14 cellular contexts compared by ENCODE assay signal in genomic region chr16:68126395-68126794, GRCh38. TPM values are rescaled to one million over a fixed set of nuclear protein-coding genes. Genes with fewer than 3 reads are reported as not detected.
DNase-seq lines count a peak whose midpoint lies in the region; ATAC-seq and TF ChIP-seq lines count a peak whose summit lies in the region.
"Had no signal": no experiment of that assay in that cellular context is flagged by ENCODE, and none has a peak within 500 bp of the region (broad histone marks: within the 10 kb centered on the region; RNA-seq: fewer than 3 reads in every experiment).

No MANE protein-coding gene starts in this region.

- no peak overlapping the region for H3K4me3 Mint-ChIP-seq in activated naive CD4-positive, alpha-beta T cell treated with anti-CD3 and anti-CD28 coated beads, Interleukin-2, amount 50 U/mL, for 24 hours
- H3K4me3 Mint-ChIP-seq in activated naive CD4-positive, alpha-beta T cell treated with anti-CD3 and anti-CD28 coated beads for 36 hours: no peak overlapping the region
- H3K4me3 Mint-ChIP-seq in T-helper 17 cell: no peak overlapping the region
- H3K4me3 Mint-ChIP-seq: IgD-negative memory B cell had no signal

- H3K4me1 Mint-ChIP-seq in activated naive CD4-positive, alpha-beta T cell treated with anti-CD3 and anti-CD28 coated beads, Interleukin-2, amount 50 U/mL, for 24 hours: peaks cover 66% of the 10 kb centered on the region
- peaks cover 56% of the 10 kb centered on the region for H3K4me1 Mint-ChIP-seq in activated naive CD4-positive, alpha-beta T cell treated with anti-CD3 and anti-CD28 coated beads for 36 hours (ENCODE audit: low read depth)
- H3K4me1 Mint-ChIP-seq in T-helper 17 cell: peaks cover 29% of the 10 kb centered on the region

- TF ChIP-seq POLR2A in prostate gland (IDR thresholded peaks at IDR 0.05) (no peak), vagina (IDR thresholded peaks at IDR 0.05) (no peak)

- no peaks in the 10 kb centered on the region for H3K27me3 Mint-ChIP-seq in activated naive CD4-positive, alpha-beta T cell treated with anti-CD3 and anti-CD28 coated beads, Interleukin-2, amount 50 U/mL, for 24 hours
- no peaks in the 10 kb centered on the region for H3K27me3 Mint-ChIP-seq in activated naive CD4-positive, alpha-beta T cell treated with anti-CD3 and anti-CD28 coated beads for 36 hours (ENCODE audit: low read depth)
- H3K27me3 Mint-ChIP-seq in T-helper 17 cell: no peaks in the 10 kb centered on the region
- H3K27me3 Mint-ChIP-seq: IgD-negative memory B cell had no signal

- DNase-seq in activated naive CD4-positive, alpha-beta T cell treated with anti-CD3 and anti-CD28 coated beads for 36 hours: no peak
- DNase-seq in T-helper 17 cell (no peak), SKM-1 (lab: John Stamatoyannopoulos, UW; ENCODE audit: unreplicated experiment) (no peak), prostate gland (ENCODE audit: low spot score) (no peak), vagina (ENCODE audit: extremely low spot score in 2 of 2) (no peak)
- DNase-seq in stimulated activated CD8-positive, alpha-beta memory T cell treated with anti-CD3 and anti-CD28 coated beads, Interleukin-4, amount 100 ng/mL, for 48 hours: no peak
- DNase-seq: GF-D8, NCI-H1105, NCI-H2227 treated with DMSO at 0.1 percent for 48 hours, ovary, small intestine had no signal

- H3K9me3 Mint-ChIP-seq in activated naive CD4-positive, alpha-beta T cell treated with anti-CD3 and anti-CD28 coated beads, Interleukin-2, amount 50 U/mL, for 24 hours: no peaks in the 10 kb centered on the region
- H3K9me3 Mint-ChIP-seq in activated naive CD4-positive, alpha-beta T cell treated with anti-CD3 and anti-CD28 coated beads for 36 hours: no peaks in the 10 kb centered on the region
- H3K9me3 Mint-ChIP-seq: IgD-negative memory B cell had no signal

- H3K36me3 ChIP-seq in prostate gland (no peaks in the 10 kb centered on the region), vagina (peaks cover 0 to 7% of the 10 kb centered on the region in 2 donors)
- H3K36me3 ChIP-seq: ovary had no signal

- peak overlapping the region; percentile 41 for H3K27ac Mint-ChIP-seq in activated naive CD4-positive, alpha-beta T cell treated with anti-CD3 and anti-CD28 coated beads, Interleukin-2, amount 50 U/mL, for 24 hours
- H3K27ac Mint-ChIP-seq in activated naive CD4-positive, alpha-beta T cell treated with anti-CD3 and anti-CD28 coated beads for 36 hours: no peak overlapping the region
- peak overlapping the region; percentile 34 for H3K27ac Mint-ChIP-seq in T-helper 17 cell

- H3K27ac ChIP-seq in prostate gland (no peak overlapping the region), vagina (no peak overlapping the region)
- H3K27ac ChIP-seq: ovary had no signal

- WGBS in prostate gland: 94% methylated on average over 2 of the region's 2 CpGs

- H3K27me3 ChIP-seq in prostate gland (replicated peaks; ENCODE audit: insufficient read depth) (no peaks in the 10 kb centered on the region), vagina (no peaks in the 10 kb centered on the region)
- H3K27me3 ChIP-seq: ovary had no signal

- H3K4me3 ChIP-seq in prostate gland: no peak overlapping the region
- H3K4me3 ChIP-seq in vagina: no peak overlapping the region
- H3K4me3 ChIP-seq: ovary had no signal

- CTCF ChIA-PET in activated naive CD4-positive, alpha-beta T cell treated with anti-CD3 and anti-CD28 coated beads for 36 hours (lab: Charles Lee): no interaction called here

- TF ChIP-seq CTCF in prostate gland (IDR thresholded peaks at IDR 0.05): no peak
- TF ChIP-seq CTCF in vagina (IDR thresholded peaks at IDR 0.05): no peak

- intact Hi-C loops in activated naive CD4-positive, alpha-beta T cell treated with anti-CD3 and anti-CD28 coated beads for 36 hours (cut with micrococcal nuclease): no loop called here
- intact Hi-C loops in prostate gland (cut with DNase I) (no loop called here), vagina (cut with DNase I) (no loop called here)

- H3K36me3 Mint-ChIP-seq in activated naive CD4-positive, alpha-beta T cell treated with anti-CD3 and anti-CD28 coated beads, Interleukin-2, amount 50 U/mL, for 24 hours: peaks cover 14% of the 10 kb centered on the region
- H3K36me3 Mint-ChIP-seq in activated naive CD4-positive, alpha-beta T cell treated with anti-CD3 and anti-CD28 coated beads for 36 hours (ENCODE audit: low read depth): peaks cover 5% of the 10 kb centered on the region
- H3K36me3 Mint-ChIP-seq in T-helper 17 cell (ENCODE audit: low read depth): no peaks in the 10 kb centered on the region

- no peaks in the 10 kb centered on the region for H3K4me1 ChIP-seq in prostate gland (replicated peaks)
- H3K4me1 ChIP-seq in vagina: no peaks in the 10 kb centered on the region

- ATAC-seq in GM21619 (IDR thresholded peaks at IDR 0.05; ENCODE audit: unreplicated experiment): peak; percentile 57
- no peak for ATAC-seq in T-helper 17 cell

- H3K9me3 ChIP-seq in T-helper 17 cell (ENCODE audit: control insufficient read depth, low read length, poor library complexity, severe bottlenecking): no peaks in the 10 kb centered on the region
- H3K9me3 ChIP-seq in prostate gland: no peaks in the 10 kb centered on the region
- H3K9me3 ChIP-seq in vagina: no peaks in the 10 kb centered on the region
- H3K9me3 ChIP-seq: ovary had no signal

RNA-seq across cellular contexts. Expression of gene NFATC3, which starts 41.2 kb away (rescaled TPM):
- total RNA-seq in activated naive CD4-positive, alpha-beta T cell treated with anti-CD3 and anti-CD28 coated beads for 36 hours: 10 to 100 TPM; 49.1 to 50.3 TPM
- 100 to 1,000 TPM in 1 of 2 donors, 10 to 100 TPM in 1; 94.5 to 101 TPM for total RNA-seq in T-helper 17 cell
- 10 to 100 TPM; 36.6 to 84.1 TPM for total RNA-seq in prostate gland
- total RNA-seq in vagina: 51.8 TPM
